In the genomic region with DNA sequence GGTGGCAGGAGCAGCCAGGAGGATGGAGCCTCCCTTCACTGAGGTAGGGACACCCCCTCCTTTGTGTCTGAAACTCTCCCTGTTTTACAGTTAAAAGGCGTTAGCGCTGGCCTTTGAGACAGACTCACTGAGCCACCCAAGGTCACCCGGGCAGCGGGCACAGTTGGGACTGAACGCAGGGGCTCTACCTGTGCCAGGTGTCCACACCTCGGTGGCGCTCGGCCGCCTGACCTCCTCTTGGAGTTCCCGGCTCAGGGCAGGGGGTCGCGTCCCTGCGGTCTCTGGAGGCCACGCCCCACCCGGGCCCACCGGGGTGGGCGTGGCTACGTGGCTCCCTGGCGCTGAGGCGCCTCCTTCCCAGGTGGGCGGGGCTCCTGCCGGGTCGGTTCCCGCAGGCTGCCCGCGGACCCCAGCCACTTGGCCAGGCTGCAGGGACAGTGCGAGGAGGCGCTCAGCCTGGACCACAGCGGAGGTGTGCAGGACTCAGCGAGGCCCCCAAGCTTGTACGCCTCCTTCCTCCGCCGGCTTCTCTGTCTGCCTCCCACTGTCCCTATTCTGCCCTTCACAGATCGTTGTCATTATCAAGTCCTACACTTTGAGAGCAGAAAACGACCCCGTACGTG, we compare ENCODE assay signal across 11 cellular contexts. TPM values are rescaled to one million over a fixed set of nuclear protein-coding genes. Genes with fewer than 3 reads are reported as not detected.
DNase-seq lines count a peak whose midpoint lies in the region; ATAC-seq and TF ChIP-seq lines count a peak whose summit lies in the region.
"Had no signal": no experiment of that assay in that cellular context is flagged by ENCODE, and none has a peak within 500 bp of the region (broad histone marks: within the 10 kb centered on the region; RNA-seq: fewer than 3 reads in every experiment).

No MANE protein-coding gene starts in this region.

- H3K36me3 Mint-ChIP-seq in CD8-positive, alpha-beta memory T cell = peaks cover 0 to 6% (median 0%) of the 10 kb centered on the region in 3 donors

- H3K27me3 Mint-ChIP-seq in CD8-positive, alpha-beta memory T cell = peaks cover 18 to 51% of the 10 kb centered on the region in 2 donors

- no peak for DNase-seq in CD8-positive, alpha-beta memory T cell
- no peak for DNase-seq in NT2/D1 (ENCODE audit: low read depth, low spot score)
- peak; percentile 38 for DNase-seq in germinal center (ENCODE audit: low spot score)
- peak; percentile 64 for DNase-seq in posterior vena cava (ENCODE audit: low spot score)
- DNase-seq in NCI-H1092 treated with DMSO at 0.1 percent for 48 hours (lab: John Stamatoyannopoulos, UW) = no peak
- DNase-seq in GM20000 (ENCODE audit: low spot score) = no peak
- DNase-seq: GF-D8 had no signal

- peaks cover 11 to 17% (median 16%) of the 10 kb centered on the region in 3 donors for H3K4me1 Mint-ChIP-seq in CD8-positive, alpha-beta memory T cell

- ATAC-seq in GM21786 (IDR thresholded peaks at IDR 0.05; ENCODE audit: unreplicated experiment) (no peak), GM21423 (IDR thresholded peaks at IDR 0.05; ENCODE audit: unreplicated experiment) (no peak)

- peak overlapping the region; percentile 49 to 87 (median 83) for H3K4me3 Mint-ChIP-seq in CD8-positive, alpha-beta memory T cell

- H3K9ac ChIP-seq in NT2/D1 (ENCODE audit: insufficient read length, low read depth) = peak overlapping the region; percentile 38

- peaks cover 26% of the 10 kb centered on the region for H3K27me3 ChIP-seq in CD8-positive, alpha-beta memory T cell (ENCODE audit: insufficient read depth, low read length, poor library complexity, severe bottlenecking)
- peaks cover 40% of the 10 kb centered on the region for H3K27me3 ChIP-seq in NT2/D1 (ENCODE audit: insufficient read depth, insufficient read length)

- H3K4me1 ChIP-seq in CD8-positive, alpha-beta memory T cell (ENCODE audit: insufficient read depth, low read length) = peaks cover 10% of the 10 kb centered on the region
- peaks cover 2% of the 10 kb centered on the region for H3K4me1 ChIP-seq in NT2/D1 (ENCODE audit: insufficient read depth, insufficient read length)
- H3K4me1 ChIP-seq: breast epithelium had no signal

- intact Hi-C loops in posterior vena cava (cut with DNase I) = loop anchor here (5.0 kb wide), 2 partner anchors 64 to 484 kb away; no protein-coding TSS in a partner anchor

- CTCF ChIA-PET in CD8-positive, alpha-beta memory T cell (lab: Charles Lee) = no interaction called here

- H3K4me3 ChIP-seq in CD8-positive, alpha-beta memory T cell (ENCODE audit: low read length) = peak overlapping the region; percentile 27
- H3K4me3 ChIP-seq in NT2/D1 (ENCODE audit: insufficient read length, low read depth) = peak overlapping the region; percentile 50

- H3K27ac Mint-ChIP-seq in CD8-positive, alpha-beta memory T cell = peak overlapping the region in 1 of 8 donors; percentile 51

- no peaks in the 10 kb centered on the region for H3K9me3 ChIP-seq in CD8-positive, alpha-beta memory T cell (ENCODE audit: low read length)
- no peaks in the 10 kb centered on the region for H3K9me3 ChIP-seq in NT2/D1 (ENCODE audit: insufficient read depth, low read length)
- H3K9me3 ChIP-seq: breast epithelium had no signal

- H3K9me3 Mint-ChIP-seq in CD8-positive, alpha-beta memory T cell = peaks cover 0 to 5% (median 2%) of the 10 kb centered on the region in 5 donors

- POLR2A ChIA-PET in CD8-positive, alpha-beta memory T cell (lab: Charles Lee) = no interaction called here

- no peak for TF ChIP-seq CTCF in GM20000 (IDR thresholded peaks at IDR 0.05; ENCODE audit: extremely low read depth, missing control alignments)

- no peak overlapping the region for H3K27ac ChIP-seq in CD8-positive, alpha-beta memory T cell (ENCODE audit: low read depth, low read length)
- H3K27ac ChIP-seq: breast epithelium, VCaP had no signal

- no peaks in the 10 kb centered on the region for H3K36me3 ChIP-seq in CD8-positive, alpha-beta memory T cell (ENCODE audit: insufficient read depth, low read length)
- no peaks in the 10 kb centered on the region for H3K36me3 ChIP-seq in NT2/D1 (ENCODE audit: insufficient read depth, insufficient read length, low read length)
- H3K36me3 ChIP-seq: breast epithelium had no signal

RNA-seq across cellular contexts. Expression of a gene that starts 39.9 kb away (rescaled TPM):
- not detected for total RNA-seq in CD8-positive, alpha-beta memory T cell
- not detected for polyA plus RNA-seq in CD8-positive, alpha-beta memory T cell
- total RNA-seq in posterior vena cava = 1 to 10 TPM; 1.5 to 5.2 TPM

Comparison
In these comparisons a context has a peak if more than half of its experiments do, and no peak if none do; other contexts are left out.
1. DNase-seq: peak in germinal center (single experiment) and posterior vena cava (single experiment); none in CD8-positive, alpha-beta memory T cell (0 of 5), NT2/D1 (single experiment), NCI-H1092 treated with DMSO at 0.1 percent for 48 hours (single experiment) and GM20000 (single experiment).